In genomic region chr5:143350790-143351603, GRCh38 we compare ENCODE assay signal across 9 cellular contexts. TPM values are rescaled to one million over a fixed set of nuclear protein-coding genes. Genes with fewer than 3 reads are reported as not detected.
DNase-seq lines count a peak whose midpoint lies in the region; ATAC-seq lines count a peak whose summit lies in the region.
"Had no signal": no experiment of that assay in that cellular context is flagged by ENCODE, and none has a peak within 500 bp of the region (broad histone marks: within the 10 kb centered on the region; RNA-seq: fewer than 3 reads in every experiment).

No MANE protein-coding gene starts in this region.

- peak; percentile 37 for ATAC-seq in HG02759 (IDR thresholded peaks at IDR 0.05; ENCODE audit: unreplicated experiment)
- ATAC-seq in activated T-helper 17 cell treated with anti-CD3 and anti-CD28 coated beads, Interleukin-2, amount 50 U/mL, for 72 hours (replicated peaks) = peak; percentile 91

- peaks cover 32% of the 10 kb centered on the region for H3K4me1 Mint-ChIP-seq in activated T-helper 17 cell treated with anti-CD3 and anti-CD28 coated beads, Interleukin-2, amount 50 U/mL, for 72 hours

- H3K27me3 Mint-ChIP-seq in activated T-helper 17 cell treated with anti-CD3 and anti-CD28 coated beads, Interleukin-2, amount 50 U/mL, for 72 hours = no peaks in the 10 kb centered on the region

- no peaks in the 10 kb centered on the region for H3K9me3 Mint-ChIP-seq in activated T-helper 17 cell treated with anti-CD3 and anti-CD28 coated beads, Interleukin-2, amount 50 U/mL, for 72 hours

- DNase-seq in EH (ENCODE audit: low read depth) (peak; percentile 88), medulla oblongata (ENCODE audit: extremely low spot score) (peak; percentile 38), NCI-H146 treated with DMSO at 0.1 percent for 48 hours (lab: John Stamatoyannopoulos, UW; ENCODE audit: unreplicated experiment) (no peak), NCI-H1694 (lab: John Stamatoyannopoulos, UW) (no peak), NAMALWA (ENCODE audit: low spot score) (no peak), NCI-H1092 (lab: John Stamatoyannopoulos, UW) (no peak)
- DNase-seq: NCI-H524 had no signal

- H3K4me3 Mint-ChIP-seq in activated T-helper 17 cell treated with anti-CD3 and anti-CD28 coated beads, Interleukin-2, amount 50 U/mL, for 72 hours = no peak overlapping the region

- H3K27ac Mint-ChIP-seq in activated T-helper 17 cell treated with anti-CD3 and anti-CD28 coated beads, Interleukin-2, amount 50 U/mL, for 72 hours = no peak overlapping the region

- H3K36me3 Mint-ChIP-seq in activated T-helper 17 cell treated with anti-CD3 and anti-CD28 coated beads, Interleukin-2, amount 50 U/mL, for 72 hours (ENCODE audit: low read depth) = peaks cover 8% of the 10 kb centered on the region

RNA-seq across cellular contexts. Expression of gene NR3C1, which starts 52.5 kb away (rescaled TPM):
- total RNA-seq in activated T-helper 17 cell treated with anti-CD3 and anti-CD28 coated beads, Interleukin-2, amount 50 U/mL, for 72 hours = 10 to 100 TPM; 33.2 to 48.3 TPM

Comparison
In these comparisons a context has a peak if more than half of its experiments do, and no peak if none do; other contexts are left out.
1. DNase-seq: peak in EH (single experiment) and medulla oblongata (single experiment); none in NCI-H146 treated with DMSO at 0.1 percent for 48 hours (single experiment), NCI-H1694 (single experiment), NAMALWA (single experiment) and NCI-H1092 (single experiment).